In genomic region chr2:109555346-109555900, GRCh38 we compare ENCODE assay signal across 27 cellular contexts. TPM values are rescaled to one million over a fixed set of nuclear protein-coding genes. Genes with fewer than 3 reads are reported as not detected.
DNase-seq lines count a peak whose midpoint lies in the region; ATAC-seq, FAIRE-seq and TF ChIP-seq lines count a peak whose summit lies in the region.
"Had no signal": no experiment of that assay in that cellular context is flagged by ENCODE, and none has a peak within 500 bp of the region (broad histone marks: within the 10 kb centered on the region; RNA-seq: fewer than 3 reads in every experiment).

No MANE protein-coding gene starts in this region.

- BruUV-seq in Caco-2 (replicated peaks; lab: Mats Ljungman, UMichigan) = no TSS peak

- H3K9me2 ChIP-seq in Loucy (replicated peaks; ENCODE audit: low read depth, low read length) = no peaks in the 10 kb centered on the region

- no peaks in the 10 kb centered on the region for H3K27me3 Mint-ChIP-seq in Caco-2 (ENCODE audit: insufficient read depth, unreplicated experiment)
- H3K27me3 Mint-ChIP-seq: CD4-positive, alpha-beta T cell had no signal

- H3K27me3 ChIP-seq in Caco-2 (replicated peaks; ENCODE audit: control insufficient read depth, insufficient read depth, low read length) (no peaks in the 10 kb centered on the region), Loucy (ENCODE audit: insufficient read depth, low read length, poor library complexity, severe bottlenecking) (no peaks in the 10 kb centered on the region)
- H3K27me3 ChIP-seq: BE2C, SJCRH30 had no signal

- no peaks in the 10 kb centered on the region for H3K9me3 Mint-ChIP-seq in Caco-2 (ENCODE audit: unreplicated experiment)
- H3K9me3 Mint-ChIP-seq: CD4-positive, alpha-beta T cell had no signal

- H3K4me1 ChIP-seq in A549 (peaks cover 50% of the 10 kb centered on the region), Caco-2 (peaks cover 40% of the 10 kb centered on the region), Loucy (ENCODE audit: insufficient read depth, low read length, poor library complexity, severe bottlenecking) (no peaks in the 10 kb centered on the region)
- H3K4me1 ChIP-seq: BE2C, SJCRH30 had no signal

- peaks cover 20% of the 10 kb centered on the region for H3K4me1 Mint-ChIP-seq in Caco-2 (ENCODE audit: low read depth, unreplicated experiment)

- 83% methylated on average over 9 of the region's 9 CpGs for WGBS in A549 (ENCODE audit: missing lambda C conversion rate)

- H3K4me3 ChIP-seq in A549 = no peak overlapping the region
- no peak overlapping the region for H3K4me3 ChIP-seq in Caco-2 (ENCODE audit: low read depth, low read length)
- no peak overlapping the region for H3K4me3 ChIP-seq in Loucy (ENCODE audit: low read length, poor library complexity, severe bottlenecking)
- peak overlapping the region in 1 of 2 donors; percentile 32 for H3K4me3 ChIP-seq in foreskin fibroblast (ENCODE audit: low read depth in 1 of 2, low read length in 2 of 2)
- H3K4me3 ChIP-seq: SJCRH30 had no signal

- peak overlapping the region; percentile 43 for H2AFZ ChIP-seq in Loucy (ENCODE audit: low read length)

- intact Hi-C loops in Caco-2 (cut with micrococcal nuclease; ENCODE audit: unreplicated experiment) (no loop called here), cardiac septum (cut with DNase I) (no loop called here)

- TF ChIP-seq CTCF in A549 (IDR thresholded peaks at IDR 0.05) (no peak), Caco-2 (IDR thresholded peaks at IDR 0.05; ENCODE audit: insufficient read depth in 1 of 2, low read depth in 1 of 2, low read length in 1 of 2, severe bottlenecking in 1 of 2, unreplicated experiment in 1 of 2) (no peak), Loucy (conservative IDR thresholded peaks at IDR 0.05; ENCODE audit: low read length) (no peak), foreskin fibroblast (IDR thresholded peaks at IDR 0.05; ENCODE audit: low read depth, low read length) (no peak)

- peaks cover 32% of the 10 kb centered on the region for H3K36me3 Mint-ChIP-seq in Caco-2 (ENCODE audit: insufficient read depth, unreplicated experiment)

- CTCF ChIA-PET in A549 (lab: Yijun Ruan, JAX) (interaction anchor here (0.7 to 6.3 kb wide), 4 partner anchors 9 to 71 kb away, joined by 3 to 52 read pairs (median 4); no protein-coding TSS in a partner anchor), Caco-2 (lab: Charles Lee) (interaction anchor here (0.9 kb wide), 1 partner anchor 9 kb away, joined by 3 read pairs; no protein-coding TSS in a partner anchor)

- DNase-seq in A549 (ENCODE audit: low read depth in 1 of 2, low spot score in 1 of 2) (no peak), Caco-2 (no peak), foreskin fibroblast (peak; percentile 36 to 80), NOMO-1 (lab: John Stamatoyannopoulos, UW; ENCODE audit: unreplicated experiment in 2 of 2) (no peak), NOMO-1 treated with dmso at 0.1 percent for 144 hours (lab: John Stamatoyannopoulos, UW; ENCODE audit: unreplicated experiment) (no peak), GM03348 (ENCODE audit: low spot score) (no peak), cardiac septum (ENCODE audit: low spot score) (no peak)
- DNase-seq: 8988T; BE2C; CD4-positive, alpha-beta T cell; COR-L47; DMS 273 treated with DMSO at 0.1 percent for 48 hours; DMS79 treated with DMSO at 0.1 percent for 48 hours; NCI-H1092; NCI-H1436; NCI-H1930; NCI-H2227 treated with DMSO at 0.1 percent for 48 hours; NCI-H510A; NK-92 treated with Interleukin-12 subunit alpha and Interleukin-12 subunit beta, amount 100 ng/mL, for 24 hours; SJCRH30; T-helper 1 cell had no signal

- H3K27ac ChIP-seq in A549 = peak overlapping the region; percentile 19 to 58; a peak in 5 of 6 replicates
- H3K27ac ChIP-seq: SJCRH30 had no signal

- H3F3A ChIP-seq in Loucy (ENCODE audit: low read depth) = no peaks in the 10 kb centered on the region

- no peak overlapping the region for H3K9ac ChIP-seq in Loucy (ENCODE audit: low read depth, low read length, poor library complexity, severe bottlenecking)

- no peak for TF ChIP-seq RAD21 in A549 (conservative IDR thresholded peaks at IDR 0.05 in 1 of 2, IDR thresholded peaks at IDR 0.05 in 1 of 2)

- no peaks in the 10 kb centered on the region for H3K36me3 ChIP-seq in Caco-2 (ENCODE audit: control insufficient read depth, insufficient read depth, low read length)
- no peaks in the 10 kb centered on the region for H3K36me3 ChIP-seq in Loucy (ENCODE audit: insufficient read depth, low read length)
- H3K36me3 ChIP-seq: BE2C had no signal

- peak overlapping the region; percentile 23 for H3K4me2 ChIP-seq in A549
- no peak overlapping the region for H3K4me2 ChIP-seq in Loucy (ENCODE audit: low read depth, low read length, poor library complexity, severe bottlenecking)

- no peaks in the 10 kb centered on the region for H3K79me2 ChIP-seq in Loucy (ENCODE audit: insufficient read depth, low read length)

- POLR2A ChIA-PET in A549 (lab: Yijun Ruan, JAX) = no interaction called here
- POLR2A ChIA-PET in Caco-2 (lab: Charles Lee) = no interaction called here

- no peak for TF ChIP-seq EP300 in A549 (IDR thresholded peaks at IDR 0.05)

- no peak for TF ChIP-seq POLR2A in A549 (IDR thresholded peaks at IDR 0.05; ENCODE audit: low read length)

- peak overlapping the region; percentile 0 for H3K4me3 Mint-ChIP-seq in Caco-2 (ENCODE audit: unreplicated experiment)
- H3K4me3 Mint-ChIP-seq: CD4-positive, alpha-beta T cell had no signal

- FAIRE-seq in A549 (lab: Jason Lieb, UNC) = no peak
- FAIRE-seq: G401.6, GM18507, H54, RCC 7860 had no signal

- ATAC-seq in A549 = no peak

- peak overlapping the region; percentile 34 for H3K27ac Mint-ChIP-seq in Caco-2 (ENCODE audit: unreplicated experiment)
- H3K27ac Mint-ChIP-seq: CD4-positive, alpha-beta T cell had no signal

- H3K9me3 ChIP-seq in A549 (no peaks in the 10 kb centered on the region), Caco-2 (no peaks in the 10 kb centered on the region), Loucy (ENCODE audit: insufficient read depth, low read depth, low read length) (no peaks in the 10 kb centered on the region)
- H3K9me3 ChIP-seq: BE2C, SJCRH30 had no signal

- H4K20me1 ChIP-seq in Loucy (ENCODE audit: insufficient read depth, low read length, poor library complexity, severe bottlenecking) = no peaks in the 10 kb centered on the region

TF ChIP-seq in A549, 52 proteins besides CTCF, POLR2A, EP300 and RAD21 (continues in another document):
- TF ChIP-seq GATA3 (IDR thresholded peaks at IDR 0.05; ENCODE audit: borderline replicate concordance) (no peak), BCL3 (IDR thresholded peaks at IDR 0.05) (no peak), CEBPB (IDR thresholded peaks at IDR 0.05) (no peak), TP53 (CRISPR knock-in tag; IDR thresholded peaks at IDR 0.05) (no peak), PHF8 (IDR thresholded peaks at IDR 0.05; ENCODE audit: borderline replicate concordance, low read depth) (no peak), POLR2AphosphoS2 (conservative IDR thresholded peaks at IDR 0.05; ENCODE audit: low read length) (no peak), ATOH8 (CRISPR knock-in tag; IDR thresholded peaks at IDR 0.05; ENCODE audit: low read depth) (no peak), JUNB (IDR thresholded peaks at IDR 0.05) (no peak), E2F6 (IDR thresholded peaks at IDR 0.05; ENCODE audit: borderline replicate concordance, low read depth) (no peak), NFE2L2 (conservative IDR thresholded peaks at IDR 0.05; ENCODE audit: low read length) (no peak), JUN (IDR thresholded peaks at IDR 0.05) (no peak), USF2 (IDR thresholded peaks at IDR 0.05) (no peak)

RNA-seq across cellular contexts. Expression of gene SEPTIN10, which starts 58.3 kb away (rescaled TPM):
- polyA plus RNA-seq in A549 (2011; rRNA removed) (76.9 and 87.6 TPM in 2 replicates), A549 (2017; fragmentation: RNase III; extraction: RNeasy Plus Mini Kit Qiagen cat#74134 plus additional on column Dnase treatment) (84.8 to 95.0 TPM (median 93.1 TPM) in 3 replicates)
- polyA plus RNA-seq in A549 (2012; cell fraction: cytosol; rRNA removed) = 23.1 and 28.0 TPM in 2 replicates
- 10.3 and 12.1 TPM in 2 replicates for polyA plus RNA-seq in A549 (2012; cell fraction: nucleus; rRNA removed)
- 46.9 and 49.9 TPM in 2 replicates for polyA minus RNA-seq in A549 (2011; rRNA and poly(A)+ RNA removed)
- total RNA-seq in Caco-2 (2022) (77.3 and 83.7 TPM in 2 replicates), cardiac septum (57.4 TPM)
- total RNA-seq: OCI-LY7 had no signal

RNA-seq across cellular contexts. Expression of gene SOWAHC, which starts 58.7 kb away (rescaled TPM):
- 9.9 and 13.7 TPM in 2 replicates for polyA plus RNA-seq in A549 (2011; rRNA removed)
- 6.9 and 9.8 TPM in 2 replicates for polyA plus RNA-seq in A549 (2012; cell fraction: cytosol; rRNA removed)
- 5.4 and 8.0 TPM in 2 replicates for polyA plus RNA-seq in A549 (2012; cell fraction: nucleus; rRNA removed)
- polyA plus RNA-seq in A549 (2017; fragmentation: RNase III; extraction: RNeasy Plus Mini Kit Qiagen cat#74134 plus additional on column Dnase treatment) = 11.7 to 14.2 TPM (median 13.4 TPM) in 3 replicates
- polyA minus RNA-seq in A549 (2011; rRNA and poly(A)+ RNA removed) = 5.8 and 6.5 TPM in 2 replicates
- 20.3 and 21.4 TPM in 2 replicates for total RNA-seq in Caco-2 (2022)
- 2.4 TPM for total RNA-seq in cardiac septum
- total RNA-seq: OCI-LY7 had no signal

Comparison
In these comparisons a context has a peak if more than half of its experiments do, and no peak if none do; other contexts are left out.
1. DNase-seq: peak in foreskin fibroblast (2 of 2); none in A549 (0 of 2), Caco-2 (0 of 2), NOMO-1 (0 of 2), NOMO-1 treated with dmso at 0.1 percent for 144 hours (single experiment), GM03348 (single experiment) and cardiac septum (single experiment).